ENCODE assay signal across 24 cellular contexts in genomic region chr6:26230336-26230735, GRCh38.
DNase-seq lines count a peak whose midpoint lies in the region; ATAC-seq and TF ChIP-seq lines count a peak whose summit lies in the region.
"Had no signal": no experiment of that assay in that cellular context is flagged by ENCODE, and none has a peak within 500 bp of the region (broad histone marks: within the 10 kb centered on the region; RNA-seq: fewer than 3 reads in every experiment).

No MANE protein-coding gene starts in this region.

- POLR2A ChIA-PET in A673 (lab: Charles Lee; ENCODE audit: low non-redundant PET): interaction anchor here (0.9 kb wide), 1 partner anchor 21 kb away, joined by 3 read pairs; a partner anchor contains a TSS

- no peaks in the 10 kb centered on the region for H4K20me1 ChIP-seq in OCI-LY1 (ENCODE audit: insufficient read depth, low read length)

- CTCF ChIA-PET in A673 (lab: Charles Lee): no interaction called here

- H3K9ac ChIP-seq in OCI-LY1 (ENCODE audit: low read length): no peak overlapping the region

- ATAC-seq in GM21528 (IDR thresholded peaks at IDR 0.05; ENCODE audit: low FRiP score, unreplicated experiment) (no peak), HG02571 (IDR thresholded peaks at IDR 0.05; ENCODE audit: unreplicated experiment) (no peak)
- ATAC-seq: A549; activated CD8-positive, alpha-beta T cell treated with anti-CD3 and anti-CD28 coated beads for 36 hours; SK-N-SH treated with all-trans-retinoic acid at 6 μM for 48 hours had no signal

- H3F3A ChIP-seq in OCI-LY1 (ENCODE audit: insufficient read depth, low read length): no peaks in the 10 kb centered on the region

- no TSS peak for BruUV-seq in A673 (replicated peaks; lab: Mats Ljungman, UMichigan)

- TF ChIP-seq CTCF in A673 (conservative IDR thresholded peaks at IDR 0.05; ENCODE audit: low read depth, low read length): no peak
- no peak for TF ChIP-seq CTCF in OCI-LY1 (IDR thresholded peaks at IDR 0.05; ENCODE audit: low read length)

- no peak overlapping the region for H2AFZ ChIP-seq in OCI-LY1 (ENCODE audit: low read length)

- no peaks in the 10 kb centered on the region for H3K27me3 Mint-ChIP-seq in dendritic cell treated with granulocyte-macrophage colony-stimulating factor and Interleukin-4, amounts not matched to agents 40 ng/mL and 50 ng/mL, for 4 days
- H3K27me3 Mint-ChIP-seq: memory B cell, type B pancreatic cell had no signal

- no peaks in the 10 kb centered on the region for H3K36me3 ChIP-seq in A673 (ENCODE audit: insufficient read depth, low read length, poor library complexity, severe bottlenecking)
- H3K36me3 ChIP-seq in OCI-LY1 (ENCODE audit: insufficient read depth, low read length): no peaks in the 10 kb centered on the region
- H3K36me3 ChIP-seq: HAP-1 had no signal

- H3K79me2 ChIP-seq in OCI-LY1 (ENCODE audit: insufficient read depth, low read length): no peaks in the 10 kb centered on the region

- intact Hi-C loops in A673 (cut with micrococcal nuclease; ENCODE audit: unreplicated experiment): no loop called here
- intact Hi-C loops in dendritic cell treated with granulocyte-macrophage colony-stimulating factor and Interleukin-4, amounts not matched to agents 40 ng/mL and 50 ng/mL, for 4 days (cut with micrococcal nuclease): no loop called here

- no peaks in the 10 kb centered on the region for H3K9me3 Mint-ChIP-seq in dendritic cell treated with granulocyte-macrophage colony-stimulating factor and Interleukin-4, amounts not matched to agents 40 ng/mL and 50 ng/mL, for 4 days
- H3K9me3 Mint-ChIP-seq: activated CD8-positive, alpha-beta T cell treated with anti-CD3 and anti-CD28 coated beads for 36 hours; memory B cell; type B pancreatic cell had no signal

- H3K4me3 ChIP-seq in A673 (ENCODE audit: low read depth, low read length, poor library complexity, severe bottlenecking) (no peak overlapping the region), OCI-LY1 (ENCODE audit: low read depth, low read length, poor library complexity, severe bottlenecking) (no peak overlapping the region)
- H3K4me3 ChIP-seq: A549, coronary artery, HAP-1 had no signal

- H3K27ac Mint-ChIP-seq in dendritic cell treated with granulocyte-macrophage colony-stimulating factor and Interleukin-4, amounts not matched to agents 40 ng/mL and 50 ng/mL, for 4 days: peak overlapping the region; percentile 53
- H3K27ac Mint-ChIP-seq: activated CD8-positive, alpha-beta T cell treated with anti-CD3 and anti-CD28 coated beads for 36 hours; memory B cell had no signal

- H3K9me3 ChIP-seq in A673 (ENCODE audit: low read depth, low read length, poor library complexity, severe bottlenecking) (no peaks in the 10 kb centered on the region), OCI-LY1 (ENCODE audit: low read length) (no peaks in the 10 kb centered on the region)
- H3K9me3 ChIP-seq: A549, HAP-1 had no signal

- no peaks in the 10 kb centered on the region for H3K36me3 Mint-ChIP-seq in dendritic cell treated with granulocyte-macrophage colony-stimulating factor and Interleukin-4, amounts not matched to agents 40 ng/mL and 50 ng/mL, for 4 days (ENCODE audit: low read depth)
- H3K36me3 Mint-ChIP-seq: type B pancreatic cell had no signal

- no peak overlapping the region for H3K4me2 ChIP-seq in OCI-LY1 (ENCODE audit: low read length)
- H3K4me2 ChIP-seq: A549 had no signal

- H3K9me2 ChIP-seq in OCI-LY1 (ENCODE audit: low read depth, low read length): no peaks in the 10 kb centered on the region

- H3K4me1 ChIP-seq in A673 (ENCODE audit: insufficient read depth, low read length, poor library complexity, severe bottlenecking) (peaks cover 27% of the 10 kb centered on the region), OCI-LY1 (ENCODE audit: insufficient read depth, low read length, severe bottlenecking) (peaks cover 40% of the 10 kb centered on the region)

- H3K27me3 ChIP-seq in A673 (replicated peaks; ENCODE audit: insufficient read depth, low read depth, low read length, poor library complexity): no peaks in the 10 kb centered on the region
- H3K27me3 ChIP-seq in OCI-LY1 (ENCODE audit: insufficient read depth, low read length): no peaks in the 10 kb centered on the region

- peak overlapping the region; percentile 90 for H3K27ac ChIP-seq in A673 (ENCODE audit: low read depth, low read length, poor library complexity, severe bottlenecking)
- peak overlapping the region; percentile 97 for H3K27ac ChIP-seq in OCI-LY1 (ENCODE audit: low read depth, low read length, poor library complexity, severe bottlenecking)
- H3K27ac ChIP-seq: A549, coronary artery had no signal

- peaks cover 28% of the 10 kb centered on the region for H3K4me1 Mint-ChIP-seq in dendritic cell treated with granulocyte-macrophage colony-stimulating factor and Interleukin-4, amounts not matched to agents 40 ng/mL and 50 ng/mL, for 4 days (ENCODE audit: low read depth)

- no peak overlapping the region for H3K4me3 Mint-ChIP-seq in dendritic cell treated with granulocyte-macrophage colony-stimulating factor and Interleukin-4, amounts not matched to agents 40 ng/mL and 50 ng/mL, for 4 days
- H3K4me3 Mint-ChIP-seq: activated CD8-positive, alpha-beta T cell treated with anti-CD3 and anti-CD28 coated beads for 36 hours; memory B cell; type B pancreatic cell had no signal

- DNase-seq in A673 (ENCODE audit: low spot score): peak; percentile 87
- peak; percentile 14 for DNase-seq in GM04503 (ENCODE audit: low read depth)
- no peak for DNase-seq in activated effector memory CD4-positive, alpha-beta T cell treated with anti-CD3 and anti-CD28 coated beads, Interleukin-2, amount 50 U/mL, for 16 hours
- no peak for DNase-seq in NCI-H2196 treated with DMSO at 0.1 percent for 48 hours (lab: John Stamatoyannopoulos, UW; ENCODE audit: unreplicated experiment)
- DNase-seq: activated CD8-positive, alpha-beta T cell treated with anti-CD3 and anti-CD28 coated beads for 36 hours; activated gamma-delta T cell treated with Interleukin-2 at 50 U/mL for 16 hours; activated T-cell treated with anti-CD3 and anti-CD28 coated beads for 4 hours; amniotic stem cell; Calu3; head of caudate nucleus; KBM-7; NCI-H1694 treated with DMSO at 0.1 percent for 48 hours; NCI-H526 treated with DMSO at 0.1 percent for 48 hours; stimulated activated CD4-positive, alpha-beta T cell treated with anti-CD3 and anti-CD28 coated beads, Interleukin-12 subunit alpha, Interleukin-12 subunit beta, amount 100 ng/mL, for 4 hours had no signal

Comparison
In these comparisons a context has a peak if more than half of its experiments do, and no peak if none do; other contexts are left out.
1. DNase-seq: peak in A673 (single experiment) and GM04503 (single experiment); none in activated effector memory CD4-positive, alpha-beta T cell treated with anti-CD3 and anti-CD28 coated beads, Interleukin-2, amount 50 U/mL, for 16 hours (single experiment) and NCI-H2196 treated with DMSO at 0.1 percent for 48 hours (single experiment).